In the genomic region with DNA sequence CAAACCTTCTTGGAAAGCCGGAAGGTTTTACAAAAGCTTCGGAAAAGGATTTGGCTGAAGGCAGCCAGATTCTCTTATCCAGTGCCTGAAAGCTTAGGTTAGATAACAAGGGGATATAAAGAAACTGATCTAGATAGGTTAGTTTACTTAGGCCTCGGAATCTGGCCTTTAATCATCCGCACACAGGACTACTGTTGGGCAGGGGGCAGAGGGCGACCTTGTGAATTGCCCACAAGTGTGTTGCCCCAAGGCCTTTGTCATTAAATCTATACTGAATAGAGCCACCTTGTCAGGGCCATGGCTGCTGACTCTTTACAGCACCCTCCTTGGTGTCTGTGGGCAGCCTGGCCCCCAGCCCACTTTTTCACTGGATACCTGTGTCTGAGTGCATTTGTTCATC, we compare ENCODE assay signal across 10 cellular contexts.
"Had no signal": no experiment of that assay in that cellular context is flagged by ENCODE, and none has a peak within 500 bp of the region (broad histone marks: within the 10 kb centered on the region; RNA-seq: fewer than 3 reads in every experiment).

No MANE protein-coding gene starts in this region.

- ATAC-seq: K562 had no signal

- H3K4me2 ChIP-seq: KMS-11 had no signal

- H3K27ac Mint-ChIP-seq: H9 had no signal

- H2AFZ ChIP-seq: GM23248 had no signal

- DNase-seq: GM23248, H9, HCEC 1CT, IMR-90, Karpas-422 had no signal

- H3K9ac ChIP-seq: GM23248, KMS-11 had no signal

- FAIRE-seq: H1, H54, K562 had no signal

- H3K4me3 ChIP-seq: GM23248, K562 had no signal

- H3K27ac ChIP-seq: GM23248, HL-60, KMS-11 had no signal

- H3K4me3 Mint-ChIP-seq: H9 had no signal

- H3K4me1 Mint-ChIP-seq: H9 had no signal
